Comparison of ENCODE assay signal across 8 cellular contexts in the genomic region with DNA sequence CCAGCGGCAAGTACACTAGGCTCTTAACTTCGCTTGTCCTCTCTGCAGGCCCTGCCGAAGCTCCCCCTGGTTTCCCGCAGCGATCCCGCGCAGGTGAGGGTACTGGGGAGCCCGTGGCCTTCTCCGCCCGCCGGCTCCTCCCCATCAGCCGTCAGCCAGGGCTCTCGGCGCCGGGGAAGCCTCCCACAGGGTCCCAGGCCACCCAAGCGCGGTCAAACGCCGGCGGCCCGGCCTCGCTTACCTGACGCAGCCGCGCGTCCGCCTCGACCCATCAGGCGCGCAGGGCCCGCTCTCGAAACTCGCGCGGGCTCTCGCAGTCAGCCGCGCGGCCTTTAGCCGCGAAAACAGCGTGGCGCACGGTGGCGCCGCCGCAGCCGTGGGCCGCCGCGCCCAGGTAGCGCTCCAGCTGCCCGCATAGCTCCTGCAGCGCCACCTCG. TPM values are rescaled to one million over a fixed set of nuclear protein-coding genes. Genes with fewer than 3 reads are reported as not detected.
A peak's percentile ranks its signal among the peaks of the same experiment; 100 is the strongest.
DNase-seq lines count a peak whose midpoint lies in the region; ATAC-seq and TF ChIP-seq lines count a peak whose summit lies in the region.
"Not testable (repeated sequence)": the region's sequence is repeated elsewhere in the genome, so short reads cannot be mapped to it uniquely, and the experiment has no call there.

No MANE protein-coding gene starts in this region.

- H3K4me3 Mint-ChIP-seq in activated T-cell treated with anti-CD3 and anti-CD28 coated beads, Interleukin-2, amount 50 U/mL, for 4 hours, result not testable (repeated sequence)

- not testable (repeated sequence) for TF ChIP-seq POLR2A in HCT116 (IDR thresholded peaks at IDR 0.05; ENCODE audit: borderline replicate concordance, extremely low read depth, insufficient read depth, insufficient read length)

- not testable (repeated sequence) for H3K4me1 Mint-ChIP-seq in activated T-cell treated with anti-CD3 and anti-CD28 coated beads, Interleukin-2, amount 50 U/mL, for 4 hours (ENCODE audit: low read depth)

- not testable (repeated sequence) for H3K4me2 ChIP-seq in HCT116 (ENCODE audit: low read length)

- not testable (repeated sequence) for H3K27me3 ChIP-seq in HCT116 (ENCODE audit: insufficient read depth, low read length); aorta (ENCODE audit: control insufficient read depth in 1 of 2, insufficient read depth in 2 of 2, low read length in 1 of 2)

- H3K27ac ChIP-seq in HCT116 (ENCODE audit: low read depth, low read length); aorta (ENCODE audit: low read depth in 1 of 2, low read length in 2 of 2): not testable (repeated sequence)

- RAD21 ChIA-PET in HCT116 (lab: Charles Lee; ENCODE audit: low non-redundant PET in 1 of 2, low total read pairs in 2 of 2, uncharacterized antibody in 2 of 2, unreplicated experiment in 2 of 2), result not testable (repeated sequence)

- H3K27me3 Mint-ChIP-seq in activated T-cell treated with anti-CD3 and anti-CD28 coated beads, Interleukin-2, amount 50 U/mL, for 4 hours (ENCODE audit: low read depth), result not testable (repeated sequence)

- H2AFZ ChIP-seq in HCT116 (ENCODE audit: low read depth, low read length, poor library complexity, severe bottlenecking), result not testable (repeated sequence)

- POLR2A ChIA-PET in HCT116 (lab: Charles Lee), result not testable (repeated sequence)

- no CpG with 5 or more reads among the region's 55 CpGs for WGBS in aorta, 2 donors

- H4K20me1 ChIP-seq in HCT116 (ENCODE audit: insufficient read depth), result not testable (repeated sequence)

- TF ChIP-seq RAD21 in HCT116 (IDR thresholded peaks at IDR 0.05; ENCODE audit: low read depth), result not testable (repeated sequence)

- not testable (repeated sequence) for H3K4me3 ChIP-seq in HCT116 (replicated peaks in 1 of 2; ENCODE audit: low read depth in 1 of 2, low read length in 2 of 2); aorta (ENCODE audit: low read length in 2 of 2)

- H3K9me3 ChIP-seq in HCT116 (ENCODE audit: control insufficient read depth in 1 of 2, insufficient read depth in 1 of 2, low read depth in 1 of 2, low read length in 2 of 2); aorta (ENCODE audit: control insufficient read depth, low read length): not testable (repeated sequence)

- CTCF ChIA-PET in HCT116 (lab: Charles Lee), result not testable (repeated sequence)

- H3K4me1 ChIP-seq in HCT116 (ENCODE audit: control insufficient read depth in 1 of 2, insufficient read depth in 2 of 2, low read length in 2 of 2); aorta (ENCODE audit: control insufficient read depth in 1 of 2, insufficient read depth in 2 of 2, low read length in 2 of 2): not testable (repeated sequence)

- H3K9me2 ChIP-seq in HCT116 (ENCODE audit: insufficient read depth), result not testable (repeated sequence)

- not testable (repeated sequence) for TF ChIP-seq CTCF in HCT116 (IDR thresholded peaks at IDR 0.05 in 2 of 3, conservative IDR thresholded peaks at IDR 0.05 in 1 of 3; ENCODE audit: borderline replicate concordance in 1 of 3, insufficient read depth in 1 of 3, low read depth in 2 of 3, low read length in 2 of 3)

- not testable (repeated sequence) for BruUV-seq in HCT116 (replicated peaks; lab: Mats Ljungman, UMichigan)

- not testable (repeated sequence) for H3K9ac ChIP-seq in HCT116 (ENCODE audit: low read length)

- not testable (repeated sequence) for H3K36me3 Mint-ChIP-seq in activated T-cell treated with anti-CD3 and anti-CD28 coated beads, Interleukin-2, amount 50 U/mL, for 4 hours (ENCODE audit: insufficient read depth)

- DNase-seq in HCT116 (ENCODE audit: low read depth, low spot score); activated T-cell treated with anti-CD3 and anti-CD28 coated beads, Interleukin-2, amount 50 U/mL, for 4 hours; left lobe of liver (ENCODE audit: low spot score); aorta: not testable (repeated sequence)

- not testable (repeated sequence) for H3K36me3 ChIP-seq in HCT116 (ENCODE audit: control insufficient read depth in 1 of 2, insufficient read depth in 2 of 2, low read length in 2 of 2); aorta (ENCODE audit: control insufficient read depth in 1 of 2, insufficient read depth in 2 of 2, low read length in 1 of 2)

- not testable (repeated sequence) for H3K79me2 ChIP-seq in HCT116 (ENCODE audit: insufficient read depth, low read length)

- intact Hi-C loops in HCT116 (cut with micrococcal nuclease); aorta (cut with DNase I): not testable (repeated sequence)

- H3K9me3 Mint-ChIP-seq in activated T-cell treated with anti-CD3 and anti-CD28 coated beads, Interleukin-2, amount 50 U/mL, for 4 hours, result not testable (repeated sequence)

- peak; percentile 38 for ATAC-seq in GM18867 (IDR thresholded peaks at IDR 0.05; ENCODE audit: unreplicated experiment)
- peak; percentile 30 for ATAC-seq in GM19467 (IDR thresholded peaks at IDR 0.05; ENCODE audit: unreplicated experiment)
- peak; percentile 60 for ATAC-seq in HCT116
- peak; percentile 38 for ATAC-seq in HG02981 (IDR thresholded peaks at IDR 0.05; ENCODE audit: unreplicated experiment)
- ATAC-seq in HG03442 (IDR thresholded peaks at IDR 0.05; ENCODE audit: unreplicated experiment), result peak; percentile 30
- peak; percentile 9 to 25 for ATAC-seq in activated T-cell treated with anti-CD3 and anti-CD28 coated beads, Interleukin-2, amount 50 U/mL, for 4 hours
- peak; percentile 48 for ATAC-seq in left lobe of liver
- peak; percentile 58 for ATAC-seq in aorta (ENCODE audit: low FRiP score)

RNA-seq across cellular contexts. Expression of a gene that starts 57.2 kb away (rescaled TPM):
- 2.4 TPM for total RNA-seq in HCT116 (2021; ENCODE audit: unreplicated experiment)
- polyA plus RNA-seq in HCT116 (2012), result 1.7 and 2.3 TPM in 2 replicates
- 1 to 10 TPM in 2 of 3 donors, under 1 TPM in 1; 0.71 to 1.5 (median 1.0) TPM for total RNA-seq in activated T-cell treated with anti-CD3 and anti-CD28 coated beads, Interleukin-2, amount 50 U/mL, for 4 hours
- total RNA-seq in left lobe of liver, result 8.8 TPM
- 10 to 100 TPM; 18.1 to 38.9 TPM for total RNA-seq in aorta
- polyA plus RNA-seq in aorta, result 10 to 100 TPM in 1 of 2 donors, 1 to 10 TPM in 1; 2.1 to 17.8 TPM
